In the genomic region with DNA sequence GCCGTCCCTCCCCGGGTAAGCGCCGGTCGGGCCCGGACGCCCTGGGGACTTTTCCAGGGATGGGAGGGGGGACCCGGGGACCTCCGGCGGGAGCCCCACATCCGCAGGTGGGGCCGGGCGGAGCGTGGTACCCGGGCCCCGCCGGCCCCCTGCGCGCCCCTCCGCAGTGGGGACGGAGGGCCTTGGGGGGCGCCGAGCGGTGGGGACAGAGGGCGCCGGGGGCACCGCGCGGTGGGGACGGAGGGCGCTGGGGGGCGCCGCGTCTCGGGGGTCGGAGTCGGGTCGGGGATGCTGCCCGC, we compare ENCODE assay signal across 8 cellular contexts. TPM values are rescaled to one million over a fixed set of nuclear protein-coding genes. Genes with fewer than 3 reads are reported as not detected.
DNase-seq lines count a peak whose midpoint lies in the region; ATAC-seq and TF ChIP-seq lines count a peak whose summit lies in the region.

No MANE protein-coding gene starts in this region.

- H3K27me3 ChIP-seq in Loucy (ENCODE audit: insufficient read depth, low read length, poor library complexity, severe bottlenecking) = no peaks in the 10 kb centered on the region
- peaks cover 72% of the 10 kb centered on the region for H3K27me3 ChIP-seq in skeletal muscle satellite cell (ENCODE audit: control insufficient read depth, insufficient read depth, low read length)

- H2AFZ ChIP-seq in Loucy (ENCODE audit: low read length) = peak overlapping the region; percentile 23; the same call in 1 of the 2 replicates

- TF ChIP-seq POLR2A in erythroblast (IDR thresholded peaks at IDR 0.05; ENCODE audit: low read length) = no peak

- H3K4me2 ChIP-seq in Loucy (ENCODE audit: low read depth, low read length, poor library complexity, severe bottlenecking) = peak overlapping the region; percentile 98
- peak overlapping the region; percentile 96 for H3K4me2 ChIP-seq in skeletal muscle satellite cell (ENCODE audit: low read length)

- H3K9ac ChIP-seq in Loucy (ENCODE audit: low read depth, low read length, poor library complexity, severe bottlenecking) = peak overlapping the region; percentile 82
- H3K9ac ChIP-seq in skeletal muscle satellite cell (ENCODE audit: low read depth, low read length) = no peak overlapping the region

- TF ChIP-seq CTCF in Loucy (conservative IDR thresholded peaks at IDR 0.05; ENCODE audit: low read length) (no peak), fibroblast of villous mesenchyme (IDR thresholded peaks at IDR 0.05; ENCODE audit: insufficient read depth, low read depth, low read length) (no peak)

- no peaks in the 10 kb centered on the region for H3K9me3 ChIP-seq in Loucy (ENCODE audit: insufficient read depth, low read depth, low read length)
- no peaks in the 10 kb centered on the region for H3K9me3 ChIP-seq in skeletal muscle satellite cell (replicated peaks; ENCODE audit: low read length)

- peak; percentile 19 for ATAC-seq in GM19025 (IDR thresholded peaks at IDR 0.05; ENCODE audit: low read depth, unreplicated experiment)

- H3K36me3 ChIP-seq in Loucy (ENCODE audit: insufficient read depth, low read length) (no peaks in the 10 kb centered on the region), skeletal muscle satellite cell (ENCODE audit: insufficient read depth, low read length) (no peaks in the 10 kb centered on the region)

- H3F3A ChIP-seq in Loucy (ENCODE audit: low read depth) = no peaks in the 10 kb centered on the region

- H3K79me2 ChIP-seq in Loucy (ENCODE audit: insufficient read depth, low read length) = peaks cover 52% of the 10 kb centered on the region

- peaks cover 63% of the 10 kb centered on the region for H3K4me1 ChIP-seq in Loucy (ENCODE audit: insufficient read depth, low read length, poor library complexity, severe bottlenecking)
- H3K4me1 ChIP-seq in skeletal muscle satellite cell (ENCODE audit: control insufficient read depth, insufficient read depth, low read length) = peaks cover 7% of the 10 kb centered on the region

- no peak for DNase-seq in fibroblast of villous mesenchyme (ENCODE audit: low read depth)
- DNase-seq in NCI-H1092 treated with DMSO at 0.1 percent for 48 hours (lab: John Stamatoyannopoulos, UW) = no peak
- no peak for DNase-seq in erythroblast (lab: John Stamatoyannopoulos, UW)
- no peak for DNase-seq in dedifferentiated amniotic fluid mesenchymal stem cell (ENCODE audit: extremely low spot score)
- no peak for DNase-seq in CD1c-positive myeloid dendritic cell (ENCODE audit: extremely low spot score)

- H3K4me3 ChIP-seq in Loucy (ENCODE audit: low read length, poor library complexity, severe bottlenecking) (peak overlapping the region; percentile 94), fibroblast of villous mesenchyme (ENCODE audit: low read depth, low read length) (peak overlapping the region; percentile 61), skeletal muscle satellite cell (ENCODE audit: low read length) (peak overlapping the region; percentile 69)

- no peaks in the 10 kb centered on the region for H3K9me2 ChIP-seq in Loucy (replicated peaks; ENCODE audit: low read depth, low read length)

- peaks cover 27% of the 10 kb centered on the region for H4K20me1 ChIP-seq in Loucy (ENCODE audit: insufficient read depth, low read length, poor library complexity, severe bottlenecking)

RNA-seq across cellular contexts. Expression of a gene that starts 0.3 kb away (rescaled TPM):
- 1.7 and 4.5 TPM in 2 replicates for total RNA-seq in fibroblast of villous mesenchyme
- 0.25 TPM in 1 of 2 replicates, not detected in the other for total RNA-seq in skeletal muscle satellite cell (2012; rRNA removed)
